In the genomic region with DNA sequence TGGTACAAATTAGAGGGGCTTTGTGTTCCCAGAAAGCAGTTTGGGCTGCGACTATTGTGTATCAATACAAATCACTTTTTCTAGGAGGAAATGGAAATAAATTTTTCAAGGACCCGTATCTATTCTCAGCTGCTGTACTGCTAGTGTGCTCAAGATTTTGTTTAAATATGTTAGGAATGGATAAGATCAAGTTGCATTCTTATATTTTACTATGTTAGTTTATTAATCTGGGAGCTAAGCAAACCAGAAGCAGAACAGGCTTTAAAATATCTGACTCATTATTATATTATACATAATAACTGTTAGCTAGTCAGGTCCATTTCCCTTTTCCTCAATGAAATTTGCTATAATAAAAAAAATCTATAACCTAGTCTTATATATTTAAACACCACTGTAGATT, we compare ENCODE assay signal across 21 cellular contexts. TPM values are rescaled to one million over a fixed set of nuclear protein-coding genes. Genes with fewer than 3 reads are reported as not detected.
A peak's percentile ranks its signal among the peaks of the same experiment; 100 is the strongest.
DNase-seq lines count a peak whose midpoint lies in the region; ATAC-seq and TF ChIP-seq lines count a peak whose summit lies in the region.
"Had no signal": no experiment of that assay in that cellular context is flagged by ENCODE, and none has a peak within 500 bp of the region (broad histone marks: within the 10 kb centered on the region; RNA-seq: fewer than 3 reads in every experiment).

No MANE protein-coding gene starts in this region.

- TF ChIP-seq CTCF in HFFc6 (IDR thresholded peaks at IDR 0.05) (no peak), PC-3 (conservative IDR thresholded peaks at IDR 0.05; ENCODE audit: low read depth, low read length) (no peak), upper lobe of left lung (IDR thresholded peaks at IDR 0.05) (no peak)
- no peak for TF ChIP-seq CTCF in CD4-positive, alpha-beta T cell (IDR thresholded peaks at IDR 0.05)

- H3K4me3 ChIP-seq in PC-3 (ENCODE audit: low read length): peak overlapping the region; percentile 37; the same call in 1 of the 2 replicates
- no peak overlapping the region for H3K4me3 ChIP-seq in mesenchymal stem cell (ENCODE audit: insufficient read depth in 1 of 2, low read depth in 1 of 2, low read length in 2 of 2)
- no peak overlapping the region for H3K4me3 ChIP-seq in upper lobe of left lung
- H3K4me3 ChIP-seq: MG63 had no signal

- CTCF ChIA-PET in PC-3 (lab: Charles Lee): interaction anchor here (0.6 to 1.3 kb wide), 2 partner anchors 10 to 233 kb away, joined by 3 to 7 read pairs; a partner anchor contains a TSS
- CTCF ChIA-PET in CD4-positive, alpha-beta T cell (lab: Charles Lee): no interaction called here

- WGBS in mesenchymal stem cell: 100% methylated on average over 1 of the region's 2 CpGs
- 46 to 83% methylated on average over 2 of the region's 2 CpGs for WGBS in upper lobe of left lung, 2 donors

- intact Hi-C loops in PC-3 (cut with micrococcal nuclease) (loop anchor here (1.0 to 5.0 kb wide), 4 partner anchors 11 to 275 kb away; a partner anchor contains a TSS), head of caudate nucleus (cut with DNase I) (no loop called here)
- intact Hi-C loops in CD4-positive, alpha-beta T cell (cut with DNase I, micrococcal nuclease): no loop called here

- no peak overlapping the region for H3K18ac ChIP-seq in mesenchymal stem cell (ENCODE audit: low read depth in 1 of 2, low read length in 2 of 2)

- TF ChIP-seq POLR2A in upper lobe of left lung (IDR thresholded peaks at IDR 0.05): no peak

- no peaks in the 10 kb centered on the region for H3K79me1 ChIP-seq in mesenchymal stem cell (replicated peaks; ENCODE audit: low read length, poor library complexity, severe bottlenecking)

- peak overlapping the region; percentile 65 for H2AK5ac ChIP-seq in mesenchymal stem cell (ENCODE audit: low read length, severe bottlenecking)

- POLR2A ChIA-PET in PC-3 (lab: Charles Lee; ENCODE audit: unreplicated experiment): interaction anchor here (0.6 kb wide), 3 partner anchors 11 to 46 kb away, joined by 4 to 7 read pairs (median 7); a partner anchor contains a TSS
- POLR2A ChIA-PET in CD4-positive, alpha-beta T cell (lab: Charles Lee): no interaction called here

- peak overlapping the region; percentile 24; the same call in 1 of the 2 replicates for H2AFZ ChIP-seq in PC-3 (ENCODE audit: low read length)
- no peak overlapping the region for H2AFZ ChIP-seq in mesenchymal stem cell (ENCODE audit: low read depth, low read length)

- no peaks in the 10 kb centered on the region for H3K27me3 Mint-ChIP-seq in HFFc6 (ENCODE audit: insufficient read depth)
- H3K27me3 Mint-ChIP-seq in CD4-positive, alpha-beta T cell: no peaks in the 10 kb centered on the region
- H3K27me3 Mint-ChIP-seq: T-cell had no signal

- H3K9ac ChIP-seq in PC-3 (ENCODE audit: low read length) (peak overlapping the region; percentile 33), mesenchymal stem cell (ENCODE audit: low read length) (no peak overlapping the region)

- H3K4me1 Mint-ChIP-seq in HFFc6 (ENCODE audit: low read depth): peaks cover 53% of the 10 kb centered on the region
- no peaks in the 10 kb centered on the region for H3K4me1 Mint-ChIP-seq in CD4-positive, alpha-beta T cell (ENCODE audit: low read depth)
- H3K4me1 Mint-ChIP-seq: T-cell had no signal

- no peak overlapping the region for H2BK120ac ChIP-seq in mesenchymal stem cell (ENCODE audit: low read depth, low read length)

- no peaks in the 10 kb centered on the region for H3K27me3 ChIP-seq in PC-3 (ENCODE audit: low read length)
- H3K27me3 ChIP-seq in mesenchymal stem cell (ENCODE audit: control insufficient read depth in 1 of 2, insufficient read depth in 1 of 2, low read length in 2 of 2): no peaks in the 10 kb centered on the region
- H3K27me3 ChIP-seq in upper lobe of left lung: no peaks in the 10 kb centered on the region
- H3K27me3 ChIP-seq in CD4-positive, alpha-beta T cell (ENCODE audit: control insufficient read depth, insufficient read depth, low read length): no peaks in the 10 kb centered on the region
- H3K27me3 ChIP-seq: MG63 had no signal

- H2BK15ac ChIP-seq in mesenchymal stem cell (ENCODE audit: low read depth, poor library complexity, severe bottlenecking): no peak overlapping the region

- no peak overlapping the region for H2BK12ac ChIP-seq in mesenchymal stem cell (ENCODE audit: low read length in 2 of 2)

- H3F3A ChIP-seq in PC-3 (ENCODE audit: low read length, unreplicated experiment): no peaks in the 10 kb centered on the region

- no peak overlapping the region for H3K23ac ChIP-seq in mesenchymal stem cell (ENCODE audit: low read length in 2 of 2)

- no TSS peak for BruUV-seq in PC-3 (replicated peaks; lab: Mats Ljungman, UMichigan)

- no peak overlapping the region for H2BK5ac ChIP-seq in mesenchymal stem cell (ENCODE audit: low read depth, low read length, poor library complexity, severe bottlenecking)

- TF ChIP-seq EP300 in upper lobe of left lung (IDR thresholded peaks at IDR 0.05): no peak

- H4K20me1 ChIP-seq in PC-3 (ENCODE audit: low read length): no peaks in the 10 kb centered on the region

- peak overlapping the region; percentile 94; the same call in 1 of the 2 replicates for H3K27ac Mint-ChIP-seq in HFFc6
- no peak overlapping the region for H3K27ac Mint-ChIP-seq in CD4-positive, alpha-beta T cell
- H3K27ac Mint-ChIP-seq: CD8-positive, alpha-beta T cell; T-cell had no signal

- no peak overlapping the region for H4K91ac ChIP-seq in mesenchymal stem cell (ENCODE audit: low read length)

- H4K8ac ChIP-seq in mesenchymal stem cell (ENCODE audit: low read length): no peak overlapping the region

- H3K4me3 Mint-ChIP-seq in HFFc6: no peak overlapping the region
- no peak overlapping the region for H3K4me3 Mint-ChIP-seq in CD4-positive, alpha-beta T cell
- H3K4me3 Mint-ChIP-seq: CD8-positive, alpha-beta T cell; T-cell had no signal

- no peaks in the 10 kb centered on the region for H3K36me3 Mint-ChIP-seq in HFFc6 (ENCODE audit: low read depth)
- H3K36me3 Mint-ChIP-seq in CD4-positive, alpha-beta T cell (ENCODE audit: low read depth): no peaks in the 10 kb centered on the region

- no peaks in the 10 kb centered on the region for H3K9me2 ChIP-seq in PC-3 (replicated peaks; ENCODE audit: low read length)

- H3K4me2 ChIP-seq in PC-3 (ENCODE audit: low read length): peak overlapping the region; percentile 78
- no peak overlapping the region for H3K4me2 ChIP-seq in mesenchymal stem cell (ENCODE audit: low read length, poor library complexity, severe bottlenecking)

- no peak overlapping the region for H3K4ac ChIP-seq in mesenchymal stem cell (ENCODE audit: low read depth in 1 of 2, low read length in 2 of 2)

- ATAC-seq in PC-3 (peak; percentile 72), upper lobe of left lung (ENCODE audit: low FRiP score in 2 of 2) (no peak)
- ATAC-seq in CD4-positive, alpha-beta T cell (ENCODE audit: poor library complexity): no peak
- ATAC-seq: CD8-positive, alpha-beta T cell; HCT116; T-cell had no signal

- H3K27ac ChIP-seq in PC-3 (ENCODE audit: low read length) (peak overlapping the region; percentile 81), mesenchymal stem cell (ENCODE audit: low read length, poor library complexity, severe bottlenecking) (no peak overlapping the region), upper lobe of left lung (peak overlapping the region in 3 of 4 donors; percentile 27 to 45 (median 29))
- no peak overlapping the region for H3K27ac ChIP-seq in CD4-positive, alpha-beta T cell (ENCODE audit: low read depth, low read length)

- H3K79me2 ChIP-seq in PC-3 (ENCODE audit: low read length): no peaks in the 10 kb centered on the region

- H3K9me3 Mint-ChIP-seq in HFFc6: no peaks in the 10 kb centered on the region
- H3K9me3 Mint-ChIP-seq in CD4-positive, alpha-beta T cell: no peaks in the 10 kb centered on the region
- H3K9me3 Mint-ChIP-seq: CD8-positive, alpha-beta T cell; T-cell had no signal

- H3K14ac ChIP-seq in mesenchymal stem cell (ENCODE audit: low read length in 2 of 2): no peak overlapping the region

- H3K4me1 ChIP-seq in PC-3 (ENCODE audit: insufficient read depth, low read length) (peaks cover 37% of the 10 kb centered on the region), mesenchymal stem cell (ENCODE audit: control insufficient read depth, insufficient read depth, low read depth, low read length) (peaks cover 2% of the 10 kb centered on the region), upper lobe of left lung (peaks cover 0 to 14% (median 0%) of the 10 kb centered on the region in 4 donors)

- no peaks in the 10 kb centered on the region for H3K36me3 ChIP-seq in PC-3 (ENCODE audit: low read depth, low read length)
- no peaks in the 10 kb centered on the region for H3K36me3 ChIP-seq in mesenchymal stem cell (ENCODE audit: control insufficient read depth in 1 of 2, insufficient read depth in 2 of 2, low read depth in 1 of 2, low read length in 2 of 2)
- H3K36me3 ChIP-seq in upper lobe of left lung: no peaks in the 10 kb centered on the region
- H3K36me3 ChIP-seq: MG63 had no signal

- H3K9me3 ChIP-seq in PC-3 (ENCODE audit: low read length) (no peaks in the 10 kb centered on the region), mesenchymal stem cell (ENCODE audit: control insufficient read depth, low read length) (no peaks in the 10 kb centered on the region), upper lobe of left lung (no peaks in the 10 kb centered on the region)
- H3K9me3 ChIP-seq in CD4-positive, alpha-beta T cell (ENCODE audit: control insufficient read depth, low read length): no peaks in the 10 kb centered on the region
- H3K9me3 ChIP-seq: Caco-2, MG63 had no signal

- DNase-seq in HFFc6: no peak
- peak; percentile 48 for DNase-seq in PC-3
- no peak for DNase-seq in mesenchymal stem cell
- DNase-seq in upper lobe of left lung: no peak
- DNase-seq in CD4-positive, alpha-beta T cell: no peak
- DNase-seq in head of caudate nucleus: no peak
- no peak for DNase-seq in NCI-H345 (lab: John Stamatoyannopoulos, UW)
- DNase-seq: C1 segment of cervical spinal cord; Caco-2; CD8-positive, alpha-beta T cell; KG1; MG63; NCI-H1105 treated with DMSO at 0.1 percent for 48 hours; NCI-H2171; NCI-H526; NCI-H82; NK-92 treated with Interleukin-12 subunit alpha and Interleukin-12 subunit beta, amount 100 ng/mL, for 24 hours; RPMI8226; SHP77; T-cell had no signal

RNA-seq across cellular contexts. Expression of a gene that starts 11.1 kb away (rescaled TPM):
- 10 to 100 TPM; 15.0 to 17.7 (median 16.2) TPM for total RNA-seq in HFFc6 (2021; fragmentation: NEBNext Ultra II Directional; extraction: Animal tissue kit (Norgen Biotek cat#: 25700))
- total RNA-seq in PC-3 (2014; rRNA removed) (7.8 and 8.5 TPM in 2 replicates), upper lobe of left lung (100 to 1,000 TPM in 1 of 6 donors, 10 to 100 TPM in 5; 27.4 to 240 (median 46.6) TPM)
- polyA plus RNA-seq in mesenchymal stem cell (2013, experiment 1 of 2): 13.5 TPM
- 15.6 TPM for polyA plus RNA-seq in mesenchymal stem cell (2013, experiment 2 of 2)
- total RNA-seq in CD4-positive, alpha-beta T cell: 10 to 100 TPM; 22.2 to 22.3 TPM

Comparison
In these comparisons a context has a peak if more than half of its experiments do, and no peak if none do; other contexts are left out.
1. H3K27ac ChIP-seq: peak in PC-3 (single experiment) and upper lobe of left lung (3 of 4); none in mesenchymal stem cell (single experiment) and CD4-positive, alpha-beta T cell (single experiment).